ENCODE assay signal across 18 cellular contexts in the genomic region with DNA sequence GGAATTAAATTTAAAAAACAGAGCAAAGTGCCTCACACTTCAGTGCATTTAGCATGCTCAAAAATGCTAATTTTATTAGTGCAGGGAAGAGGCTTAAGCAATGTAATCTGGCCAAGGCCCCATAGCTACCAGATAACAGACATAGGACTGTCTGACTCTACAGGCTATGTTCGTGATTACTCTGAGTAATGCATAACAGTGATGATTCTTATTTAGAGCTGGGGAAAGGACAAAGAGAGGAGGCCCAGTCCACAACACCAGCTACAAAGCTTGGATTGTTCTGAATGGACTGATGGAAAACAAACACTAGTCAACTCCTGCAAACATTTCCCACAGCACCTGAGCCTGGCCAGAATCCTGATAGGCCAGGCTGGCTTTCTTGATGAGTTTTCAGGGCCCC. TPM values are rescaled to one million over a fixed set of nuclear protein-coding genes. Genes with fewer than 3 reads are reported as not detected.
"Had no signal": no experiment of that assay in that cellular context is flagged by ENCODE, and none has a peak within 500 bp of the region (broad histone marks: within the 10 kb centered on the region; RNA-seq: fewer than 3 reads in every experiment).

No MANE protein-coding gene starts in this region.

- H3K27ac Mint-ChIP-seq: activated naive CD4-positive, alpha-beta T cell treated with anti-CD3 and anti-CD28 coated beads, Interleukin-2, amount 50 U/mL, for 72 hours; naive thymus-derived CD8-positive, alpha-beta T cell had no signal

- H3K27me3 ChIP-seq: breast epithelium, esophagus muscularis mucosa, gastroesophageal sphincter, right atrium auricular region had no signal

- DNase-seq: activated T-cell treated with anti-CD3 and anti-CD28 coated beads, Interleukin-2, amount 50 U/mL, for 1 hour; aorta; kidney glomerular epithelial cell; lower lobe of right lung; mucosa of descending colon; naive thymus-derived CD8-positive, alpha-beta T cell; posterior cingulate gyrus; stomach; transverse colon had no signal

- H3K9me3 ChIP-seq: breast epithelium, esophagus muscularis mucosa, gastroesophageal sphincter, lower lobe of right lung, mucosa of descending colon, neutrophil, right atrium auricular region, stomach, transverse colon had no signal

- H3K27ac ChIP-seq: breast epithelium, esophagus muscularis mucosa, gastroesophageal sphincter, lower lobe of right lung, neutrophil, right atrium auricular region, stomach, transverse colon had no signal

- H3K4me3 ChIP-seq: breast epithelium, esophagus muscularis mucosa, gastroesophageal sphincter, lower lobe of right lung, mucosa of descending colon, right atrium auricular region, skin epidermis, stomach, transverse colon had no signal

- H3K36me3 Mint-ChIP-seq: activated naive CD4-positive, alpha-beta T cell treated with anti-CD3 and anti-CD28 coated beads, Interleukin-2, amount 50 U/mL, for 72 hours had no signal

- H3K9me3 Mint-ChIP-seq: activated naive CD4-positive, alpha-beta T cell treated with anti-CD3 and anti-CD28 coated beads, Interleukin-2, amount 50 U/mL, for 72 hours; naive thymus-derived CD8-positive, alpha-beta T cell had no signal

- H3K36me3 ChIP-seq: breast epithelium, neutrophil, right atrium auricular region, transverse colon had no signal

- H3K4me1 ChIP-seq: breast epithelium had no signal

- H3K4me3 Mint-ChIP-seq: naive thymus-derived CD8-positive, alpha-beta T cell had no signal

RNA-seq across cellular contexts. Expression of a gene that starts 8.4 kb away (rescaled TPM):
- total RNA-seq: chondrocyte; naive thymus-derived CD8-positive, alpha-beta T cell; T-helper 2 cell treated with Interferon-gamma antibody and Interleukin-4, amounts not matched to agents 100 ng/mL and 5 ng/mL, for 36 hours had no signal
